ENCODE assay signal across 29 cellular contexts in genomic region chr5:64418013-64418412, GRCh38.
"Had no signal": no experiment of that assay in that cellular context is flagged by ENCODE, and none has a peak within 500 bp of the region (broad histone marks: within the 10 kb centered on the region; RNA-seq: fewer than 3 reads in every experiment).

No MANE protein-coding gene starts in this region.

- H3K36me3 ChIP-seq: ovary, right lobe of liver, sigmoid colon, spleen, suprapubic skin, tibial artery, transverse colon, upper lobe of right lung, uterus had no signal

- H3K4me1 ChIP-seq: parathyroid adenoma, psoas muscle, right lobe of liver, sigmoid colon, spleen, suprapubic skin, testis, transverse colon, upper lobe of right lung, uterus had no signal

- H3K27me3 ChIP-seq: ovary, right lobe of liver, sigmoid colon, spleen, suprapubic skin, testis, tibial artery, transverse colon, upper lobe of right lung, uterus had no signal

- H3K4me3 ChIP-seq: ovary, psoas muscle, right lobe of liver, sigmoid colon, smooth muscle cell, spleen, suprapubic skin, testis, tibial artery, transverse colon, upper lobe of right lung, uterus had no signal

- H3K27ac ChIP-seq: ovary, parathyroid adenoma, psoas muscle, right lobe of liver, sigmoid colon, spleen, suprapubic skin, testis, tibial artery, transverse colon, upper lobe of right lung, uterus had no signal

- ATAC-seq: naive thymus-derived CD8-positive, alpha-beta T cell; natural killer cell treated with Interleukin-12 subunit alpha and Interleukin-12 subunit beta and Interleukin-15 and Interleukin-18, amount 100 ng/mL, for 72 hours; psoas muscle; right cardiac atrium; stimulated activated memory B cell treated with anti-CD40 and anti-IgM and Interleukin-4, amounts not matched to agents 10 μg/mL and 1 μg/mL and 100 μg/mL, for 72 hours; stimulated activated naive CD8-positive, alpha-beta T cell treated with anti-CD3 and anti-CD28 coated beads, Interleukin-15, amount 100 ng/mL, for 72 hours; stimulated activated naive CD8-positive, alpha-beta T cell treated with anti-CD3 and anti-CD28 coated beads, Interleukin-15, Interleukin-2, amounts not matched to agents 100 U/mL and 50 U/mL, for 24 hours had no signal

- H3K9me3 ChIP-seq: ovary, psoas muscle, right lobe of liver, suprapubic skin, testis, tibial artery, transverse colon, upper lobe of right lung, uterus had no signal

- DNase-seq: naive thymus-derived CD8-positive, alpha-beta T cell; nephron progenitor cell; occipital lobe; ovary; posterior cingulate gyrus; psoas muscle; right cardiac atrium; right lobe of liver; sigmoid colon; spleen; stimulated activated CD4-positive, alpha-beta T cell treated with anti-CD3 and anti-CD28 coated beads, Interleukin-12 subunit alpha, Interleukin-12 subunit beta, amount 100 ng/mL, for 4 hours; stimulated activated CD4-positive, alpha-beta T cell treated with anti-CD3 and anti-CD28 coated beads, Interleukin-1b, Interleukin-23, amount 100 ng/mL, for 48 hours; stimulated activated CD4-positive, alpha-beta T cell treated with anti-CD3 and anti-CD28 coated beads, Interleukin-4, amount 100 ng/mL, for 1 hour; stimulated activated CD4-positive, alpha-beta T cell treated with anti-CD3 and anti-CD28 coated beads, Interleukin-4, amount 100 ng/mL, for 4 hours; stimulated activated CD8-positive, alpha-beta memory T cell treated with anti-CD3 and anti-CD28 coated beads, Interleukin-4, amount 100 ng/mL, for 48 hours; stimulated activated naive CD4-positive, alpha-beta T cell; stimulated activated naive CD8-positive, alpha-beta T cell treated with anti-CD3 and anti-CD28 coated beads, Interleukin-15, amount 100 ng/mL, for 72 hours; stimulated activated naive CD8-positive, alpha-beta T cell treated with anti-CD3 and anti-CD28 coated beads, Interleukin-15, Interleukin-2, amounts not matched to agents 100 U/mL and 50 U/mL, for 24 hours; substantia nigra; testis; tibial artery; transverse colon; upper lobe of right lung; uterus had no signal
